8 cellular contexts compared by ENCODE assay signal in the genomic region with DNA sequence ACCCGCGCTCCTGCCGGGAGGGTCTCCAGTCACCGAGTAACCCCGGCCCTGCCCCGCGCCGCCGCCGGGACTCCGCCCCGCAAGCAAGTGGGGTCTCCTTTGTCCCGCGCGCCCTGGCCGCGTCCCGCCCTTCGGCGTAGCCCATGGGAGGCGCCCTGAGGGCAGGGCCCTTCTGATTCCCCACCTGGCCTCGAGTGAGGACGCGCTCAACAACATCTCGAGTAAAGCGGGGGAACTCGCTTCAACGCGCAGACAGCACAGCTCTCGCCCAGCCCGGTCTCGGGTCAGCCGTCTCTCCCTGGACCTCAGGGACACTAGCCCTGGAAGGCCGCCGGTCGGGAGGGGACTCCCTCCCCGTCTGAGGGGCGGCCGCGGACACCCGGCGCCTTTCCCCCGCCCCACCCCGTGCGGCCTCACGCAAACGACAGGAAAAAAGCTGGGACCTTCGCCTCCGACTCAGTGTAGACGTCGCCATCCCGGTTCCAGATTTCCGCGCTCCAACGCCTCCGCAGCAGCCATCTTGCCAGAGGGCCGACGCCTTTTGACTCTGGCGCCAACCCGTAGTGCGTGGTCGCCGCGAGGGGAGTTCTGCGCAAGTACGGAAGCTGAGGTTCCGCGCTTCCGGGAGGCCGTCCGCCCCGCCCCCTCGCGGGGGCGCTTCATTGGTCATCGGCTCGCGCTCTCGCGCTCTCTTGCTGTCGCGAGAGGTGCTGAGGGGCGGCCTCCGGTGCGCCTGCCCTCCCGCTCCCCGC. TPM values are rescaled to one million over a fixed set of nuclear protein-coding genes. Genes with fewer than 3 reads are reported as not detected.
A peak's percentile ranks its signal among the peaks of the same experiment; 100 is the strongest.
DNase-seq lines count a peak whose midpoint lies in the region; ATAC-seq, FAIRE-seq and TF ChIP-seq lines count a peak whose summit lies in the region.

No MANE protein-coding gene starts in this region.

- no peak for TF ChIP-seq CTCF in Caco-2 (IDR thresholded peaks at IDR 0.05; ENCODE audit: insufficient read depth in 1 of 2, low read depth in 1 of 2, low read length in 1 of 2, severe bottlenecking in 1 of 2, unreplicated experiment in 1 of 2)
- TF ChIP-seq CTCF in H1 (IDR thresholded peaks at IDR 0.05; ENCODE audit: control extremely low read depth in 1 of 3, insufficient read depth in 1 of 3, low read depth in 1 of 3, low read length in 3 of 3) = no peak

- peaks cover 8% of the 10 kb centered on the region for H3K4me1 Mint-ChIP-seq in Caco-2 (ENCODE audit: low read depth, unreplicated experiment)
- peaks cover 44% of the 10 kb centered on the region for H3K4me1 Mint-ChIP-seq in activated CD8-positive, alpha-beta memory T cell treated with anti-CD3 and anti-CD28 coated beads, Interleukin-2, amount 10 ng/mL, durations not matched to agents 7 days and 5 days

- no peak overlapping the region for H3K4me3 Mint-ChIP-seq in Caco-2 (ENCODE audit: unreplicated experiment)
- no peak overlapping the region for H3K4me3 Mint-ChIP-seq in activated CD8-positive, alpha-beta memory T cell treated with anti-CD3 and anti-CD28 coated beads, Interleukin-2, amount 10 ng/mL, durations not matched to agents 7 days and 5 days

- TF ChIP-seq EP300 in H1 (IDR thresholded peaks at IDR 0.05; ENCODE audit: borderline replicate concordance in 1 of 2, low read depth in 2 of 2, low read length in 2 of 2) = no peak

- peaks cover 71 to 92% of the 10 kb centered on the region in 2 experiments for H3K79me2 ChIP-seq in H1 (ENCODE audit: control insufficient read depth in 1 of 2, insufficient read depth in 2 of 2, low read length in 2 of 2)

- H2AFZ ChIP-seq in H1 (ENCODE audit: low read length) = no peak overlapping the region

- POLR2A ChIA-PET in Caco-2 (lab: Charles Lee) = interaction anchor here (0.5 to 3.7 kb wide), 18 partner anchors 10 to 732 kb away, joined by 3 to 26 read pairs (median 4); partner anchors contain the start of genes DIDO1, SLC17A9, STMN3 and TCFL5
- POLR2A ChIA-PET in H1 (lab: Charles Lee; ENCODE audit: partially characterized antibody) = interaction anchor here (0.7 to 19.4 kb wide), 22 partner anchors 11 to 123 kb away, joined by 3 to 363 read pairs (median 6); partner anchors contain the start of genes DIDO1, SLC17A9 and TCFL5

- peak overlapping the region; percentile 100; the same call in 1 of the 2 replicates for H4K8ac ChIP-seq in H1 (ENCODE audit: extremely low read depth, insufficient read depth, low read length)

- peaks cover 14% of the 10 kb centered on the region for H3K23me2 ChIP-seq in H1 (ENCODE audit: low read depth, low read length)

- peak overlapping the region; percentile 99 for H2BK5ac ChIP-seq in H1 (ENCODE audit: low read depth, low read length)

- H3K4me3 ChIP-seq in Caco-2 (ENCODE audit: low read depth, low read length) (peak overlapping the region; percentile 81), H1 (ENCODE audit: extremely low read depth in 1 of 4, insufficient read depth in 2 of 4, low read depth in 3 of 4, low read length in 4 of 4) (peak overlapping the region; percentile 89 to 98 (median 94))

- peaks cover 17% of the 10 kb centered on the region for H3K36me3 ChIP-seq in Caco-2 (ENCODE audit: control insufficient read depth, insufficient read depth, low read length)
- peaks cover 4 to 35% (median 8%) of the 10 kb centered on the region in 4 experiments; a peak in 6 of 8 replicates for H3K36me3 ChIP-seq in H1 (ENCODE audit: control insufficient read depth in 2 of 4, insufficient read depth in 4 of 4, low read length in 3 of 4)

- H3K4me1 ChIP-seq in Caco-2 (peaks cover 26% of the 10 kb centered on the region), H1 (replicated peaks in 1 of 4; ENCODE audit: control insufficient read depth in 3 of 4, insufficient read depth in 4 of 4, low read length in 3 of 4) (peaks cover 3 to 21% (median 11%) of the 10 kb centered on the region in 4 experiments)

- H3K27me3 Mint-ChIP-seq in Caco-2 (ENCODE audit: insufficient read depth, unreplicated experiment) = no peaks in the 10 kb centered on the region
- no peaks in the 10 kb centered on the region for H3K27me3 Mint-ChIP-seq in activated CD8-positive, alpha-beta memory T cell treated with anti-CD3 and anti-CD28 coated beads, Interleukin-2, amount 10 ng/mL, durations not matched to agents 7 days and 5 days

- peak overlapping the region; percentile 94 to 99 (median 97) for H3K9ac ChIP-seq in H1 (replicated peaks in 1 of 4; ENCODE audit: extremely low read depth in 1 of 4, low read depth in 3 of 4, low read length in 3 of 4)

- peak overlapping the region; percentile 95 for H3K27ac Mint-ChIP-seq in Caco-2 (ENCODE audit: unreplicated experiment)
- peak overlapping the region; percentile 95 for H3K27ac Mint-ChIP-seq in activated CD8-positive, alpha-beta memory T cell treated with anti-CD3 and anti-CD28 coated beads, Interleukin-2, amount 10 ng/mL, durations not matched to agents 7 days and 5 days

- no peak overlapping the region for H2BK15ac ChIP-seq in H1 (ENCODE audit: low read length)

- H3K9me3 Mint-ChIP-seq in Caco-2 (ENCODE audit: unreplicated experiment) = no peaks in the 10 kb centered on the region
- no peaks in the 10 kb centered on the region for H3K9me3 Mint-ChIP-seq in activated CD8-positive, alpha-beta memory T cell treated with anti-CD3 and anti-CD28 coated beads, Interleukin-2, amount 10 ng/mL, durations not matched to agents 7 days and 5 days (ENCODE audit: low read depth)

- H3K18ac ChIP-seq in H1 (ENCODE audit: extremely low read depth, low read length) = peak overlapping the region; percentile 88

- H2BK120ac ChIP-seq in H1 (replicated peaks; ENCODE audit: low read depth, low read length) = no peak overlapping the region

- peaks cover 30 to 32% of the 10 kb centered on the region in 2 experiments for H4K20me1 ChIP-seq in H1 (replicated peaks in 1 of 2; ENCODE audit: control insufficient read depth in 1 of 2, insufficient read depth in 2 of 2, low read length in 2 of 2)

- H3K4ac ChIP-seq in H1 (replicated peaks; ENCODE audit: insufficient read length, low read depth, low read length) = peak overlapping the region; percentile 99

- H3K79me1 ChIP-seq in H1 (ENCODE audit: low read depth, low read length) = peaks cover 4% of the 10 kb centered on the region

- ATAC-seq in GM21390 (IDR thresholded peaks at IDR 0.05; ENCODE audit: unreplicated experiment) = peak; percentile 70
- peak; percentile 88 for ATAC-seq in activated CD8-positive, alpha-beta memory T cell treated with anti-CD3 and anti-CD28 coated beads, Interleukin-2, amount 10 ng/mL, durations not matched to agents 7 days and 5 days

- peaks cover 44% of the 10 kb centered on the region for H3K36me3 Mint-ChIP-seq in Caco-2 (ENCODE audit: insufficient read depth, unreplicated experiment)
- H3K36me3 Mint-ChIP-seq in activated CD8-positive, alpha-beta memory T cell treated with anti-CD3 and anti-CD28 coated beads, Interleukin-2, amount 10 ng/mL, durations not matched to agents 7 days and 5 days = peaks cover 21% of the 10 kb centered on the region

- BruUV-seq in Caco-2 (replicated peaks; lab: Mats Ljungman, UMichigan) = no TSS peak

- H2BK12ac ChIP-seq in H1 (ENCODE audit: low read depth, low read length) = peak overlapping the region; percentile 95

- 2% methylated on average over 66 of the region's 87 CpGs; no CpG with 5 or more reads in 1 of the 2 experiments for WGBS in H1 (ENCODE audit: extremely low coverage in 1 of 2, insufficient coverage in 1 of 2, insufficient read length in 1 of 2, insufficient replicate concordance in 2 of 2, low coverage in 1 of 2, low lambda C conversion rate in 2 of 2, missing lambda C conversion rate in 1 of 2), 2 experiments

- no peaks in the 10 kb centered on the region for H3K9me3 ChIP-seq in Caco-2
- H3K9me3 ChIP-seq in H1 (ENCODE audit: insufficient read depth in 2 of 2, low read depth in 1 of 2, low read length in 1 of 2) = no peaks in the 10 kb centered on the region

- TF ChIP-seq POLR2A in H1 (IDR thresholded peaks at IDR 0.05; ENCODE audit: control extremely low read depth in 1 of 2, low read depth in 2 of 2, low read length in 2 of 2) = peak; percentile 92 to 95; a peak in 2 of 3 replicates

- CTCF ChIA-PET in Caco-2 (lab: Charles Lee) (interaction anchor here (0.6 to 1.1 kb wide), 6 partner anchors 11 to 289 kb away, joined by 3 to 7 read pairs (median 3); no protein-coding TSS in a partner anchor), H1 (lab: Charles Lee; ENCODE audit: partially characterized antibody) (interaction anchor here (1.0 to 3.3 kb wide), 10 partner anchors 10 to 47 kb away, joined by 3 to 22 read pairs (median 4); partner anchors contain the start of gene DIDO1)
- CTCF ChIA-PET in activated CD8-positive, alpha-beta memory T cell treated with anti-CD3 and anti-CD28 coated beads, Interleukin-2, amount 10 ng/mL, durations not matched to agents 7 days and 5 days (lab: Charles Lee) = interaction anchor here (0.8 to 6.4 kb wide), 9 partner anchors 11 to 71 kb away, joined by 3 to 53 read pairs (median 7); partner anchors contain the start of gene DIDO1

- intact Hi-C loops in Caco-2 (cut with micrococcal nuclease; ENCODE audit: unreplicated experiment) = loop anchor here (1.0 to 5.0 kb wide), 4 partner anchors 11 to 1055 kb away; partner anchors contain the start of genes DIDO1 and SLC17A9

- peak overlapping the region; percentile 12 for H3K14ac ChIP-seq in H1 (ENCODE audit: insufficient read length)

- peak overlapping the region; percentile 99 for H4K91ac ChIP-seq in H1 (replicated peaks; ENCODE audit: insufficient read length, low read length)

- H3K27me3 ChIP-seq in Caco-2 (replicated peaks; ENCODE audit: control insufficient read depth, insufficient read depth, low read length) (no peaks in the 10 kb centered on the region), H1 (replicated peaks in 1 of 4; ENCODE audit: control insufficient read depth in 3 of 4, extremely low read depth in 1 of 4, insufficient read depth in 3 of 4, low read length in 3 of 4) (no peaks in the 10 kb centered on the region)

- DNase-seq in Caco-2 = peak; percentile 99 to 100
- DNase-seq in HUDEP-2 (lab: John Stamatoyannopoulos, UW; ENCODE audit: unreplicated experiment in 76 of 76) = peak in 74 of 76 experiments; percentile 69 to 98 (median 93)
- DNase-seq in NOMO-1 treated with DMSO at 0.1 percent for 48 hours (lab: John Stamatoyannopoulos, UW; ENCODE audit: unreplicated experiment) = peak; percentile 93
- peak; percentile 98 for DNase-seq in activated CD8-positive, alpha-beta memory T cell treated with anti-CD3 and anti-CD28 coated beads, Interleukin-2, amount 10 ng/mL, durations not matched to agents 7 days and 5 days
- peak; percentile 91 to 96 for DNase-seq in H1 (ENCODE audit: low read depth in 1 of 2, low spot score in 2 of 2)
- peak; percentile 99 for DNase-seq in mesenteric fat pad (ENCODE audit: low spot score)
- peak; percentile 97 for DNase-seq in stimulated activated CD8-positive, alpha-beta memory T cell treated with anti-CD3 and anti-CD28 coated beads, Interleukin-12 subunit alpha, Interleukin-12 subunit beta, amount 100 ng/mL, for 4 hours (ENCODE audit: low read depth)

- peak overlapping the region; percentile 95 for H3K27ac ChIP-seq in H1 (ENCODE audit: low read depth, low read length)

- peak overlapping the region; percentile 98 for H4K5ac ChIP-seq in H1 (ENCODE audit: insufficient read length, low read depth, low read length)

- peak overlapping the region; percentile 91; the same call in 1 of the 2 replicates for H2AK5ac ChIP-seq in H1 (ENCODE audit: low read depth, low read length)

- FAIRE-seq in H1 (lab: Jason Lieb, UNC) = no peak

- no peak overlapping the region for H2BK20ac ChIP-seq in H1 (ENCODE audit: low read length)

- no peak for TF ChIP-seq RAD21 in H1 (IDR thresholded peaks at IDR 0.05 in 1 of 2, conservative IDR thresholded peaks at IDR 0.05 in 1 of 2; ENCODE audit: low read depth in 2 of 2, low read length in 2 of 2)

- H3K23ac ChIP-seq in H1 (ENCODE audit: insufficient read length) = no peak overlapping the region

- H3K4me2 ChIP-seq in H1 (ENCODE audit: insufficient read depth in 1 of 2, low read depth in 2 of 2, low read length in 2 of 2) = peak overlapping the region; percentile 63 to 77

- peak overlapping the region; percentile 92 for H3K56ac ChIP-seq in H1 (replicated peaks; ENCODE audit: insufficient read length, low read depth, low read length)

RNA-seq across cellular contexts. Expression of gene GID8, which starts 0.4 kb away (rescaled TPM):
- total RNA-seq in Caco-2 (2022) = 129 and 133 TPM in 2 replicates
- 10 to 100 TPM; 29.8 to 36.8 TPM for total RNA-seq in activated CD8-positive, alpha-beta memory T cell treated with anti-CD3 and anti-CD28 coated beads, Interleukin-2, amount 10 ng/mL, durations not matched to agents 7 days and 5 days
- 72.9 and 73.1 TPM in 2 replicates for total RNA-seq in H1 (2021; fragmentation: NEBNext Ultra II Directional; extraction: Animal tissue kit (Norgen Biotek cat#: 25700))
- 39.7 and 40.7 TPM in 2 replicates for polyA plus RNA-seq in H1 (2011; rRNA removed)
- polyA plus RNA-seq in H1 (2011; cell fraction: cytosol; rRNA removed) = 44.1 TPM
- 33.3 TPM for polyA plus RNA-seq in H1 (2011; cell fraction: nucleus; rRNA removed)
- 43.9 to 48.5 TPM (median 46.8 TPM) in 4 replicates for polyA plus RNA-seq in H1 (2012, experiment 1 of 2)
- 28.5 TPM for polyA plus RNA-seq in H1 (2012, experiment 2 of 2)
- polyA plus RNA-seq in H1 (2013, experiment 1 of 2) = 46.0 TPM
- 45.2 TPM for polyA plus RNA-seq in H1 (2013, experiment 2 of 2)
- polyA minus RNA-seq in H1 (2011; rRNA and poly(A)+ RNA removed) = 51.3 and 52.9 TPM in 2 replicates
- 29.9 TPM for polyA minus RNA-seq in H1 (2011; cell fraction: cytosol; rRNA and poly(A)+ RNA removed)
- polyA minus RNA-seq in H1 (2011; cell fraction: nucleus; rRNA and poly(A)+ RNA removed) = 23.9 TPM
- total RNA-seq in mesenteric fat pad = 22.6 TPM

RNA-seq across cellular contexts. Expression of gene DIDO1, which starts 11.2 kb away (rescaled TPM):
- total RNA-seq in Caco-2 (2022) (120 and 122 TPM in 2 replicates), mesenteric fat pad (39.0 TPM)
- 10 to 100 TPM; 64.6 to 87.0 TPM for total RNA-seq in activated CD8-positive, alpha-beta memory T cell treated with anti-CD3 and anti-CD28 coated beads, Interleukin-2, amount 10 ng/mL, durations not matched to agents 7 days and 5 days
- total RNA-seq in H1 (2021; fragmentation: NEBNext Ultra II Directional; extraction: Animal tissue kit (Norgen Biotek cat#: 25700)) = 82.8 and 83.2 TPM in 2 replicates
- polyA plus RNA-seq in H1 (2011; rRNA removed) = 53.6 and 58.8 TPM in 2 replicates
- 66.3 TPM for polyA plus RNA-seq in H1 (2011; cell fraction: cytosol; rRNA removed)
- polyA plus RNA-seq in H1 (2011; cell fraction: nucleus; rRNA removed) = 116 TPM
- 47.3 to 53.1 TPM (median 49.3 TPM) in 4 replicates for polyA plus RNA-seq in H1 (2012, experiment 1 of 2)
- 13.9 TPM for polyA plus RNA-seq in H1 (2012, experiment 2 of 2)
- polyA plus RNA-seq in H1 (2013, experiment 1 of 2) = 63.3 TPM
- polyA plus RNA-seq in H1 (2013, experiment 2 of 2) = 61.2 TPM
- polyA minus RNA-seq in H1 (2011; rRNA and poly(A)+ RNA removed) = 46.3 and 51.4 TPM in 2 replicates
- polyA minus RNA-seq in H1 (2011; cell fraction: cytosol; rRNA and poly(A)+ RNA removed) = 31.8 TPM
- 65.1 TPM for polyA minus RNA-seq in H1 (2011; cell fraction: nucleus; rRNA and poly(A)+ RNA removed)

RNA-seq across cellular contexts. Expression of gene SLC17A9, which starts 15.0 kb away (rescaled TPM):
- total RNA-seq in Caco-2 (2022) = 64.7 and 77.4 TPM in 2 replicates
- 10 to 100 TPM; 26.1 to 34.1 TPM for total RNA-seq in activated CD8-positive, alpha-beta memory T cell treated with anti-CD3 and anti-CD28 coated beads, Interleukin-2, amount 10 ng/mL, durations not matched to agents 7 days and 5 days
- total RNA-seq in H1 (2021; fragmentation: NEBNext Ultra II Directional; extraction: Animal tissue kit (Norgen Biotek cat#: 25700)) = 31.1 and 35.2 TPM in 2 replicates
- polyA plus RNA-seq in H1 (2011; rRNA removed) = 23.5 and 39.6 TPM in 2 replicates
- 26.0 TPM for polyA plus RNA-seq in H1 (2011; cell fraction: cytosol; rRNA removed)
- polyA plus RNA-seq in H1 (2011; cell fraction: nucleus; rRNA removed) = 178 TPM
- 15.9 to 29.2 TPM (median 25.3 TPM) in 4 replicates for polyA plus RNA-seq in H1 (2012, experiment 1 of 2)
- polyA plus RNA-seq in H1 (2012, experiment 2 of 2) = 17.4 TPM
- 44.3 TPM for polyA plus RNA-seq in H1 (2013, experiment 1 of 2)
- polyA plus RNA-seq in H1 (2013, experiment 2 of 2) = 44.7 TPM
- polyA minus RNA-seq in H1 (2011; rRNA and poly(A)+ RNA removed) = 6.0 and 6.5 TPM in 2 replicates
- polyA minus RNA-seq in H1 (2011; cell fraction: cytosol; rRNA and poly(A)+ RNA removed) = 10.4 TPM
- polyA minus RNA-seq in H1 (2011; cell fraction: nucleus; rRNA and poly(A)+ RNA removed) = 14.7 TPM
- 12.7 TPM for total RNA-seq in mesenteric fat pad

Comparison
In these comparisons a context has a peak if more than half of its experiments do, and no peak if none do; other contexts are left out.
1. Peak in every context shown above with its lines: DNase-seq, ATAC-seq, H3K4me3 ChIP-seq and H3K27ac ChIP-seq.